In genomic region chr21:37622755-37623543, GRCh38 we compare ENCODE assay signal across 21 cellular contexts.
"Had no signal": no experiment of that assay in that cellular context is flagged by ENCODE, and none has a peak within 500 bp of the region (broad histone marks: within the 10 kb centered on the region; RNA-seq: fewer than 3 reads in every experiment).

No MANE protein-coding gene starts in this region.

- H3K4me3 Mint-ChIP-seq: activated CD4-positive, alpha-beta memory T cell treated with anti-CD3 and anti-CD28 coated beads, Interleukin-2, amount 10 ng/mL, durations not matched to agents 7 days and 5 days; activated naive CD8-positive, alpha-beta T cell treated with anti-CD3 and anti-CD28 coated beads, Interleukin-2, amount 10 ng/mL, durations not matched to agents 7 days and 5 days; mesothelial cell of epicardium had no signal

- H3K9me3 ChIP-seq: body of pancreas, esophagus squamous epithelium, thyroid gland had no signal

- H2AFZ ChIP-seq: parathyroid adenoma had no signal

- H3K9ac ChIP-seq: parathyroid adenoma had no signal

- H3K79me2 ChIP-seq: parathyroid adenoma had no signal

- H3K4me3 ChIP-seq: body of pancreas, esophagus squamous epithelium, SK-N-MC, thyroid gland had no signal

- H3K4me1 Mint-ChIP-seq: activated CD4-positive, alpha-beta memory T cell treated with anti-CD3 and anti-CD28 coated beads, Interleukin-2, amount 10 ng/mL, durations not matched to agents 7 days and 5 days; activated naive CD8-positive, alpha-beta T cell treated with anti-CD3 and anti-CD28 coated beads, Interleukin-2, amount 10 ng/mL, durations not matched to agents 7 days and 5 days had no signal

- H3K27ac ChIP-seq: body of pancreas, parathyroid adenoma, SK-N-MC, thyroid gland had no signal

- DNase-seq: activated CD4-positive, alpha-beta memory T cell treated with anti-CD3 and anti-CD28 coated beads, Interleukin-2, amount 10 ng/mL, durations not matched to agents 7 days and 5 days; activated CD4-positive, alpha-beta T cell treated with anti-CD3 and anti-CD28 coated beads for 48 hours; activated naive CD4-positive, alpha-beta T cell treated with Interleukin-2 at 50 U/mL for 16 hours; activated naive CD8-positive, alpha-beta T cell treated with anti-CD3 and anti-CD28 coated beads, Interleukin-2, amount 10 ng/mL, durations not matched to agents 7 days and 5 days; activated T-cell treated with anti-CD3 and anti-CD28 coated beads, Interleukin-2, amount 50 U/mL, for 1 hour; amygdala; body of pancreas; central memory CD4-positive, alpha-beta T cell; cortex of kidney; effector CD4-positive, alpha-beta T cell; esophagus squamous epithelium; hippocampal formation; left cardiac atrium; stimulated activated CD4-positive, alpha-beta T cell treated with anti-CD3 and anti-CD28 coated beads, Interleukin-1b, Interleukin-23, amount 100 ng/mL, for 48 hours; stimulated activated CD8-positive, alpha-beta memory T cell treated with anti-CD3 and anti-CD28 coated beads, Interleukin-4, amount 100 ng/mL, for 48 hours; stimulated activated naive CD4-positive, alpha-beta T cell; thyroid gland had no signal

- H3K36me3 Mint-ChIP-seq: activated naive CD8-positive, alpha-beta T cell treated with anti-CD3 and anti-CD28 coated beads, Interleukin-2, amount 10 ng/mL, durations not matched to agents 7 days and 5 days; mesothelial cell of epicardium had no signal

- H3K27me3 ChIP-seq: body of pancreas, esophagus squamous epithelium, thyroid gland had no signal

- H3K27ac Mint-ChIP-seq: activated CD4-positive, alpha-beta memory T cell treated with anti-CD3 and anti-CD28 coated beads, Interleukin-2, amount 10 ng/mL, durations not matched to agents 7 days and 5 days; activated naive CD8-positive, alpha-beta T cell treated with anti-CD3 and anti-CD28 coated beads, Interleukin-2, amount 10 ng/mL, durations not matched to agents 7 days and 5 days; activated T-helper 2 cell treated with anti-CD3 and anti-CD28 coated beads, Interferon-gamma antibody, Interleukin-2, Interleukin-4, amounts not matched to agents 10 μg/mL and 5 μg/mL and 100 μg/mL, durations not matched to agents 14 hours and 24 hours and 36 hours; mesothelial cell of epicardium had no signal

- H3K36me3 ChIP-seq: esophagus squamous epithelium, thyroid gland had no signal

- H3K9me3 Mint-ChIP-seq: activated CD4-positive, alpha-beta memory T cell treated with anti-CD3 and anti-CD28 coated beads, Interleukin-2, amount 10 ng/mL, durations not matched to agents 7 days and 5 days; activated naive CD8-positive, alpha-beta T cell treated with anti-CD3 and anti-CD28 coated beads, Interleukin-2, amount 10 ng/mL, durations not matched to agents 7 days and 5 days; activated T-helper 2 cell treated with anti-CD3 and anti-CD28 coated beads, Interferon-gamma antibody, Interleukin-2, Interleukin-4, amounts not matched to agents 10 μg/mL and 5 μg/mL and 100 μg/mL, durations not matched to agents 14 hours and 24 hours and 36 hours had no signal

- ATAC-seq: body of pancreas had no signal

- H3K4me1 ChIP-seq: body of pancreas, parathyroid adenoma, thyroid gland had no signal
